In the genomic region with DNA sequence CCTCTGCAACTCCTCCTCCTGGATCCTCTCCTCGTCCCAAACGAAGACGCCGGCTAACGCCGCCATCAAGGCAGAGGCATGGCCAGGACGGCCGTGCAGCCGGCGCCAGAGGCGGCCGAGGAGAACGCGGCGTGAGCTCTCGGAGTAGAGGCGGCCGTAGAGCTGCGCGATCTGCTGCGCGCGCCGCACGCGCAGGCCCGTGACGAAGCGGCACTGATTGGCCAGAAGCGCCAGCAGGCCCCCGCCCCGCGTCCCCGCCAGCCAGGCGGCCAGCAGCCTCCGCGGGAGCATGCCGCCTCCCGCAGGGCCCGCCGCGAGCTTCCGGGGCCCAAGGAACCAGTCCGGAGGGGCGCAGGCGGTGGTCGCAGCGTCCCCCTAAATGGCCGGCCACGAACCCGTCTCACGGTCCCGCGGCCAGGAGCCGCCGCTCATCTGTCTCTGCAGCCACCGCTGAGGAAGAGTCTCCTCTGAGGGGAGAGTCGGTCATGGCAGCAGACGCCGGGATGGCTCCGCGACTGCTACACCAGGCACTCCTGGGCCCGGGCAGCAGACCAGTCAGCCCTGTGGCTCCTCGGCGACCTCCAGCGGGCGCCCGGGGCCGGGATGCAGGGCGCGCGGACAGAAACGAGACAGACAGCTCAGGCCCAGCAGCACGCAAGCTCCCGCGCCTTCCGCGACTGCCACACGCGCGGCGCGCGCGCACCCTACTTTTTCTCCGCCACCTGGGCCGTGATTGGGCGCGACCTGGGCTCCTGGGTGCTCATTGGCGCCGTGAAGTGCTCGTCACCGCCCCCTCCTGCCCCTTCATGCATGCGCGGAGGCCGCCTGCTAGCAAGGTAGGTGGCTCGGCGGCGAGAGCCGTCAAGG, we compare ENCODE assay signal across 8 cellular contexts. TPM values are rescaled to one million over a fixed set of nuclear protein-coding genes. Genes with fewer than 3 reads are reported as not detected.
DNase-seq lines count a peak whose midpoint lies in the region; ATAC-seq and TF ChIP-seq lines count a peak whose summit lies in the region.

STARD7 (minus strand) TSS at position 684 of the 867 bp plus-strand sequence; CDS start at position 291, 393 bp downstream.

- no peaks in the 10 kb centered on the region for H3K9me2 ChIP-seq in GM23338 (ENCODE audit: insufficient read depth)

- H3K4me2 ChIP-seq in GM23338 (peak within 1 kb of the TSS; percentile 99), fibroblast of lung (ENCODE audit: extremely low read depth, insufficient read depth, low read length) (peak within 1 kb of the TSS; percentile 79)

- peak within 1 kb of the TSS; percentile 92 for H3K4me3 Mint-ChIP-seq in GM23338
- peak within 1 kb of the TSS; percentile 93 for H3K4me3 Mint-ChIP-seq in activated T-helper 17 cell treated with anti-CD3 and anti-CD28 coated beads, Interleukin-2, amount 50 U/mL, for 72 hours
- H3K4me3 Mint-ChIP-seq in naive thymus-derived CD8-positive, alpha-beta T cell: peak within 1 kb of the TSS; percentile 90 to 99 (median 94)

- H3K79me2 ChIP-seq in GM23338 (replicated peaks; ENCODE audit: insufficient read depth) (peaks cover 60% of the 10 kb centered on the region), fibroblast of lung (ENCODE audit: control insufficient read depth, insufficient read depth, low read length) (peaks cover 54% of the 10 kb centered on the region)

- H3K9me3 ChIP-seq in fibroblast of lung (ENCODE audit: control insufficient read depth, insufficient read depth, low read depth, low read length): no peaks in the 10 kb centered on the region

- peak; percentile 97 for DNase-seq in EH (ENCODE audit: low read depth)
- peak; percentile 98 for DNase-seq in GM23338 (ENCODE audit: low spot score)
- DNase-seq in LNCaP clone FGC (ENCODE audit: low read depth): peak; percentile 95
- peak; percentile 99 for DNase-seq in RWPE1 (ENCODE audit: low spot score)
- peak; percentile 98 to 99 for DNase-seq in fibroblast of lung (ENCODE audit: low read depth in 2 of 2)
- peak; percentile 89 to 97 (median 95) for DNase-seq in naive thymus-derived CD8-positive, alpha-beta T cell
- peak; percentile 89 to 95 (median 94) for DNase-seq in stimulated activated naive CD4-positive, alpha-beta T cell (lab: John Stamatoyannopoulos, UW)

- CTCF ChIA-PET in RWPE1 (lab: Yijun Ruan, JAX): interaction anchor here (0.7 kb wide), 1 partner anchor 61 kb away, joined by 3 read pairs; no protein-coding TSS in a partner anchor

- H3K36me3 Mint-ChIP-seq in GM23338 (ENCODE audit: low read depth): peaks cover 16% of the 10 kb centered on the region
- H3K36me3 Mint-ChIP-seq in activated T-helper 17 cell treated with anti-CD3 and anti-CD28 coated beads, Interleukin-2, amount 50 U/mL, for 72 hours (ENCODE audit: low read depth): peaks cover 47% of the 10 kb centered on the region
- peaks cover 0 to 16% (median 1%) of the 10 kb centered on the region in 3 donors for H3K36me3 Mint-ChIP-seq in naive thymus-derived CD8-positive, alpha-beta T cell

- H3K4me3 ChIP-seq in GM23338 (peak within 1 kb of the TSS; percentile 98), LNCaP clone FGC (ENCODE audit: low read depth, low read length) (peak within 1 kb of the TSS; percentile 92), fibroblast of lung (replicated peaks in 1 of 4; ENCODE audit: control extremely low read depth in 1 of 4, insufficient read depth in 1 of 4, low read depth in 3 of 4, low read length in 4 of 4) (peak within 1 kb of the TSS; percentile 43 to 90 (median 81))

- 0 out of 4 replicates have a peak, but pooled peaks of 1 of the 2 experiments have one; percentile 9 for TF ChIP-seq CTCF in GM23338 (conservative IDR thresholded peaks at IDR 0.05; ENCODE audit: low read depth in 2 of 2)
- peak; percentile 20; the same call in 1 of the 2 replicates for TF ChIP-seq CTCF in LNCaP clone FGC (IDR thresholded peaks at IDR 0.05; ENCODE audit: control insufficient read depth, extremely low read depth, insufficient read depth)
- TF ChIP-seq CTCF in RWPE1 (conservative IDR thresholded peaks at IDR 0.05; ENCODE audit: low read depth): 0 out of 2 replicates have a peak, but pooled peaks have one; percentile 18
- no peak for TF ChIP-seq CTCF in fibroblast of lung (conservative IDR thresholded peaks at IDR 0.05 in 1 of 2, IDR thresholded peaks at IDR 0.05 in 1 of 2; ENCODE audit: low read depth in 1 of 2, low read length in 2 of 2)

- H3K27me3 ChIP-seq in GM23338 (ENCODE audit: insufficient read depth) (no peaks in the 10 kb centered on the region), fibroblast of lung (ENCODE audit: control insufficient read depth, insufficient read depth, low read length) (no peaks in the 10 kb centered on the region)

- H3K27me3 Mint-ChIP-seq in GM23338 (ENCODE audit: insufficient read depth, low read depth, poor library complexity): peaks cover 6% of the 10 kb centered on the region
- no peaks in the 10 kb centered on the region for H3K27me3 Mint-ChIP-seq in activated T-helper 17 cell treated with anti-CD3 and anti-CD28 coated beads, Interleukin-2, amount 50 U/mL, for 72 hours
- no peaks in the 10 kb centered on the region for H3K27me3 Mint-ChIP-seq in naive thymus-derived CD8-positive, alpha-beta T cell

- peak within 1 kb of the TSS; percentile 93 for H3K27ac Mint-ChIP-seq in GM23338
- H3K27ac Mint-ChIP-seq in activated T-helper 17 cell treated with anti-CD3 and anti-CD28 coated beads, Interleukin-2, amount 50 U/mL, for 72 hours: peak within 1 kb of the TSS; percentile 88
- peak within 1 kb of the TSS; percentile 88 to 98 (median 94) for H3K27ac Mint-ChIP-seq in naive thymus-derived CD8-positive, alpha-beta T cell

- 0 out of 2 replicates have a peak, but pooled peaks cover 3% of the 10 kb centered on the region for H3F3A ChIP-seq in GM23338 (replicated peaks; ENCODE audit: low read depth)

- H3K4me1 ChIP-seq in GM23338 (ENCODE audit: insufficient read depth): peaks cover 35% of the 10 kb centered on the region
- peaks cover 8% of the 10 kb centered on the region for H3K4me1 ChIP-seq in fibroblast of lung (ENCODE audit: control insufficient read depth, extremely low read depth, insufficient read depth, low read length)

- H3K36me3 ChIP-seq in GM23338 (ENCODE audit: insufficient read depth) (no peaks in the 10 kb centered on the region), fibroblast of lung (ENCODE audit: control insufficient read depth, insufficient read depth, low read length) (no peaks in the 10 kb centered on the region)

- peak; percentile 92 for ATAC-seq in GM23338
- ATAC-seq in activated T-helper 17 cell treated with anti-CD3 and anti-CD28 coated beads, Interleukin-2, amount 50 U/mL, for 72 hours (replicated peaks): peak; percentile 90
- peak; percentile 89 to 90 for ATAC-seq in naive thymus-derived CD8-positive, alpha-beta T cell

- no peaks in the 10 kb centered on the region for H3K9me3 Mint-ChIP-seq in GM23338
- H3K9me3 Mint-ChIP-seq in activated T-helper 17 cell treated with anti-CD3 and anti-CD28 coated beads, Interleukin-2, amount 50 U/mL, for 72 hours: no peaks in the 10 kb centered on the region
- H3K9me3 Mint-ChIP-seq in naive thymus-derived CD8-positive, alpha-beta T cell: no peaks in the 10 kb centered on the region

- H4K20me1 ChIP-seq in GM23338 (replicated peaks; ENCODE audit: insufficient read depth) (peaks cover 36% of the 10 kb centered on the region), fibroblast of lung (ENCODE audit: control insufficient read depth, extremely low read depth, insufficient read depth, low read length) (no peaks in the 10 kb centered on the region)

- H3K9ac ChIP-seq in fibroblast of lung (ENCODE audit: insufficient read depth, low read length): peak within 1 kb of the TSS; percentile 95

- POLR2A ChIA-PET in RWPE1 (lab: Yijun Ruan, JAX; ENCODE audit: low non-redundant PET): interaction anchor here (0.5 to 1.3 kb wide), 4 partner anchors 33 to 127 kb away, joined by 3 to 5 read pairs (median 4); no protein-coding TSS in a partner anchor
- POLR2A ChIA-PET in naive thymus-derived CD8-positive, alpha-beta T cell (lab: Charles Lee): interaction anchor here (0.6 to 2.7 kb wide), 36 partner anchors 8 to 329 kb away, joined by 3 to 32 read pairs (median 5); partner anchors contain the start of genes ASTL, CIAO1, DUSP2 and NCAPH

- H2AFZ ChIP-seq in GM23338 (peak within 1 kb of the TSS; percentile 76; the same call in 1 of the 2 replicates), fibroblast of lung (ENCODE audit: low read length) (peak within 1 kb of the TSS; percentile 63)

- H3K27ac ChIP-seq in GM23338 (ENCODE audit: low read depth): peak within 1 kb of the TSS; percentile 95
- peak within 1 kb of the TSS; percentile 96 for H3K27ac ChIP-seq in RWPE1
- peak within 1 kb of the TSS; percentile 89 for H3K27ac ChIP-seq in fibroblast of lung (ENCODE audit: insufficient read depth, low read length)

- peaks cover 47% of the 10 kb centered on the region for H3K4me1 Mint-ChIP-seq in GM23338
- peaks cover 20% of the 10 kb centered on the region for H3K4me1 Mint-ChIP-seq in activated T-helper 17 cell treated with anti-CD3 and anti-CD28 coated beads, Interleukin-2, amount 50 U/mL, for 72 hours
- peaks cover 22 to 62% (median 56%) of the 10 kb centered on the region in 4 donors for H3K4me1 Mint-ChIP-seq in naive thymus-derived CD8-positive, alpha-beta T cell

TF ChIP-seq in GM23338, 12 proteins besides CTCF, POLR2A, EP300 and RAD21 (continues in another document):
- TF ChIP-seq POLR2AphosphoS5 (IDR thresholded peaks at IDR 0.05; ENCODE audit: low read depth) (peak; percentile 85), ZNF114 (CRISPR knock-in tag; IDR thresholded peaks at IDR 0.05) (no peak), ETS1 (IDR thresholded peaks at IDR 0.05) (peak; percentile 44; the same call in 1 of the 2 replicates), NANOG (IDR thresholded peaks at IDR 0.05; ENCODE audit: borderline replicate concordance) (no peak), EZH2 (IDR thresholded peaks at IDR 0.05; ENCODE audit: low read depth, unreplicated experiment) (no peak)

RNA-seq across cellular contexts. Expression of gene STARD7, which starts in this region (rescaled TPM):
- 222 TPM in 2 replicates for total RNA-seq in GM23338 (2014; rRNA removed; shearing (Covaris generic))
- polyA plus RNA-seq in GM23338 (2016; fragmentation: Nextera tagmentation; extraction: Ambion mirVana) (72.0 and 72.2 TPM in 2 replicates), fibroblast of lung (109 and 114 TPM in 2 replicates)
- 100 to 1,000 TPM; 140 to 190 TPM for total RNA-seq in activated T-helper 17 cell treated with anti-CD3 and anti-CD28 coated beads, Interleukin-2, amount 50 U/mL, for 72 hours
- 71.7 and 121 TPM in 2 replicates for total RNA-seq in fibroblast of lung
- polyA plus RNA-seq in fibroblast of lung (2012): 69.2 and 75.6 TPM in 2 replicates
- polyA minus RNA-seq in fibroblast of lung (ENCODE audit: low replicate concordance): 33.7 and 41.9 TPM in 2 replicates
- 10 to 100 TPM; 87.5 to 99.3 TPM for total RNA-seq in naive thymus-derived CD8-positive, alpha-beta T cell
- 100 to 1,000 TPM; 114 to 143 (median 137) TPM for polyA plus RNA-seq in naive thymus-derived CD8-positive, alpha-beta T cell

Comparison
In these comparisons a context has a peak if more than half of its experiments do, and no peak if none do; other contexts are left out.
1. Peak in every context shown above with its lines: DNase-seq, ATAC-seq, H3K4me3 ChIP-seq and H3K27ac ChIP-seq.
2. CTCF ChIP-seq: peak in LNCaP clone FGC (single experiment) and RWPE1 (single experiment); none in fibroblast of lung (0 of 2).